In the genomic region with DNA sequence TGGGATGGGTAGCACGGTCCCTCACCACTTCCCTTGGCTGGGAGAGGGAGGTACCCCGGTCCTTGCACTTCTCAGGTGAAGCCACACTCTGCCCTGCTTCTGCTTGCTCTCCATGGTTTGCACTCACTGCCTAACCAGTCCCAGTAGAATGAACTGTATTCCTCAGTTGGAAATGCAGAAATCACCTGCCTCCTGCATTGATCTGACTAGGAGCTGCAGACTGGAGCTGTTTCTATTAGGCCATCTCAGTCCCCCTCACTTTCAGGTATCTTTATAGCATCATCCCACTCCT, we compare ENCODE assay signal across 1 cellular context.
TF ChIP-seq lines count a peak whose summit lies in the region.

No MANE protein-coding gene starts in this region.

TF ChIP-seq in GM23338, 12 proteins besides CTCF, POLR2A, EP300 and RAD21 (continued from another document):
- TF ChIP-seq, protein P1, sequence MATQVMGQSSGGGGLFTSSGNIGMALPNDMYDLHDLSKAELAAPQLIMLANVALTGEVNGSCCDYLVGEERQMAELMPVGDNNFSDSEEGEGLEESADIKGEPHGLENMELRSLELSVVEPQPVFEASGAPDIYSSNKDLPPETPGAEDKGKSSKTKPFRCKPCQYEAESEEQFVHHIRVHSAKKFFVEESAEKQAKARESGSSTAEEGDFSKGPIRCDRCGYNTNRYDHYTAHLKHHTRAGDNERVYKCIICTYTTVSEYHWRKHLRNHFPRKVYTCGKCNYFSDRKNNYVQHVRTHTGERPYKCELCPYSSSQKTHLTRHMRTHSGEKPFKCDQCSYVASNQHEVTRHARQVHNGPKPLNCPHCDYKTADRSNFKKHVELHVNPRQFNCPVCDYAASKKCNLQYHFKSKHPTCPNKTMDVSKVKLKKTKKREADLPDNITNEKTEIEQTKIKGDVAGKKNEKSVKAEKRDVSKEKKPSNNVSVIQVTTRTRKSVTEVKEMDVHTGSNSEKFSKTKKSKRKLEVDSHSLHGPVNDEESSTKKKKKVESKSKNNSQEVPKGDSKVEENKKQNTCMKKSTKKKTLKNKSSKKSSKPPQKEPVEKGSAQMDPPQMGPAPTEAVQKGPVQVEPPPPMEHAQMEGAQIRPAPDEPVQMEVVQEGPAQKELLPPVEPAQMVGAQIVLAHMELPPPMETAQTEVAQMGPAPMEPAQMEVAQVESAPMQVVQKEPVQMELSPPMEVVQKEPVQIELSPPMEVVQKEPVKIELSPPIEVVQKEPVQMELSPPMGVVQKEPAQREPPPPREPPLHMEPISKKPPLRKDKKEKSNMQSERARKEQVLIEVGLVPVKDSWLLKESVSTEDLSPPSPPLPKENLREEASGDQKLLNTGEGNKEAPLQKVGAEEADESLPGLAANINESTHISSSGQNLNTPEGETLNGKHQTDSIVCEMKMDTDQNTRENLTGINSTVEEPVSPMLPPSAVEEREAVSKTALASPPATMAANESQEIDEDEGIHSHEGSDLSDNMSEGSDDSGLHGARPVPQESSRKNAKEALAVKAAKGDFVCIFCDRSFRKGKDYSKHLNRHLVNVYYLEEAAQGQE (IDR thresholded peaks at IDR 0.05; ENCODE audit: unreplicated experiment): no peak
